ENCODE assay signal across 15 cellular contexts in the genomic region with DNA sequence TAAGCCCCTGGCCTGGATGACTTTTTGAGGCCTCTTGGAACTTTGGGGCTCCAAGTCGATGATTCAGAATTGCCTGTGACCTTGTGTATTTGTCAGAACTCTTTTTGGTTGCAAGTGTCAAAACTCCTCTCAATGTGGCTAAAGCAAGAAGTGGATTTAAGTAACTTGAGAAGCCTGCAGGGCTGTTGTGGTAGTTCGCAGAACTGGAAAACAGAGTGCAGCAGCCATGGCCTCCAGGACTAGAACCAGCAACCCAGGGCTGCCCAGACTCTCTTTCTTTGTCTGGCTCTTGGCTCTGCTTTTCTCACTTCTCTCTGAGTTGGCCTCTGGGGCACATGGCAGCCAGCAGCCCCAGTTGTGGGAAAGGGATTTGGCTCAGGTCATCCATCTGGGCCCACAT. TPM values are rescaled to one million over a fixed set of nuclear protein-coding genes. Genes with fewer than 3 reads are reported as not detected.
A peak's percentile ranks its signal among the peaks of the same experiment; 100 is the strongest.
DNase-seq lines count a peak whose midpoint lies in the region; ATAC-seq and TF ChIP-seq lines count a peak whose summit lies in the region.
"Had no signal": no experiment of that assay in that cellular context is flagged by ENCODE, and none has a peak within 500 bp of the region (broad histone marks: within the 10 kb centered on the region; RNA-seq: fewer than 3 reads in every experiment).

No MANE protein-coding gene starts in this region.

- CTCF ChIA-PET in IMR-90 (lab: Yijun Ruan, JAX): interaction anchor here (0.7 kb wide), 1 partner anchor 15 kb away, joined by 4 read pairs; no protein-coding TSS in a partner anchor
- CTCF ChIA-PET in activated CD4-positive, alpha-beta memory T cell treated with anti-CD3 and anti-CD28 coated beads, Interleukin-2, amount 10 ng/mL, durations not matched to agents 7 days and 5 days (lab: Charles Lee): interaction anchor here (0.6 to 1.7 kb wide), 8 partner anchors 13 to 1844 kb away, joined by 3 to 7 read pairs (median 5); no protein-coding TSS in a partner anchor

- no peak overlapping the region for H3K23ac ChIP-seq in IMR-90 (ENCODE audit: low read depth, low read length)

- H3K9me1 ChIP-seq in IMR-90 (ENCODE audit: insufficient read depth, low read length): no peaks in the 10 kb centered on the region

- BruUV-seq in IMR-90 (replicated peaks; lab: Mats Ljungman, UMichigan): no TSS peak

- H3K56ac ChIP-seq in IMR-90 (ENCODE audit: extremely low read depth, insufficient read depth, low read length): no peak overlapping the region

- H3K4me1 Mint-ChIP-seq in activated CD4-positive, alpha-beta memory T cell treated with anti-CD3 and anti-CD28 coated beads, Interleukin-2, amount 10 ng/mL, durations not matched to agents 7 days and 5 days: peaks cover 38% of the 10 kb centered on the region
- H3K4me1 Mint-ChIP-seq in naive B cell: peaks cover 31 to 39% (median 35%) of the 10 kb centered on the region in 3 donors

- H3K27ac Mint-ChIP-seq in activated CD4-positive, alpha-beta memory T cell treated with anti-CD3 and anti-CD28 coated beads, Interleukin-2, amount 10 ng/mL, durations not matched to agents 7 days and 5 days: peak overlapping the region; percentile 56
- H3K27ac Mint-ChIP-seq in naive B cell: peak overlapping the region in 3 of 6 donors; percentile 42 to 91 (median 69)

- H2AFZ ChIP-seq in IMR-90 (replicated peaks; ENCODE audit: low read length, poor library complexity): no peak overlapping the region

- H3K9me3 ChIP-seq in BLaER1 treated with 17β-estradiol and CSF1 and Interleukin-3, amounts not matched to agents 10 nM and 100 nM (replicated peaks in 1 of 11): no peaks in the 10 kb centered on the region
- no peaks in the 10 kb centered on the region for H3K9me3 ChIP-seq in IMR-90 (ENCODE audit: control insufficient read depth, insufficient read depth, low read length)
- H3K9me3 ChIP-seq: upper lobe of left lung had no signal

- TF ChIP-seq CTCF in IMR-90 (conservative IDR thresholded peaks at IDR 0.05; ENCODE audit: low read depth, low read length): no peak
- no peak for TF ChIP-seq CTCF in GM13977 (IDR thresholded peaks at IDR 0.05; ENCODE audit: extremely low read depth, insufficient read depth, missing control alignments)

- no peak overlapping the region for H2BK20ac ChIP-seq in IMR-90 (ENCODE audit: low read depth, low read length)

- H2AK5ac ChIP-seq in IMR-90 (ENCODE audit: low read depth, low read length): no peak overlapping the region

- WGBS in IMR-90 (ENCODE audit: extremely low coverage in 2 of 2, insufficient read length in 1 of 2), 2 experiments: no CpG with 5 or more reads among the region's 2 CpGs

- H4K5ac ChIP-seq in IMR-90 (ENCODE audit: low read depth, low read length): no peak overlapping the region

- H4K91ac ChIP-seq in IMR-90 (ENCODE audit: insufficient read depth, low read depth, low read length): no peak overlapping the region

- H3K27ac ChIP-seq in BLaER1 treated with 17β-estradiol and CSF1 and Interleukin-3, amounts not matched to agents 10 nM and 100 nM: peak overlapping the region in 2 of 11 experiments; percentile 12 to 19; a peak in 2 of 22 replicates
- no peak overlapping the region for H3K27ac ChIP-seq in IMR-90 (ENCODE audit: insufficient read depth, low read length)
- H3K27ac ChIP-seq: C4-2B, upper lobe of left lung had no signal

- H3K4me2 ChIP-seq in BLaER1 treated with 17β-estradiol and CSF1 and Interleukin-3, amounts not matched to agents 10 nM and 100 nM: peak overlapping the region; percentile 9 to 66 (median 53); a peak in 16 of 22 replicates
- H3K4me2 ChIP-seq in IMR-90 (ENCODE audit: low read depth, low read length): no peak overlapping the region

- H3K27me3 Mint-ChIP-seq in activated CD4-positive, alpha-beta memory T cell treated with anti-CD3 and anti-CD28 coated beads, Interleukin-2, amount 10 ng/mL, durations not matched to agents 7 days and 5 days: no peaks in the 10 kb centered on the region
- H3K27me3 Mint-ChIP-seq in naive B cell: no peaks in the 10 kb centered on the region

- H4K20me1 ChIP-seq in BLaER1 treated with 17β-estradiol and CSF1 and Interleukin-3, amounts not matched to agents 10 nM and 100 nM: no peaks in the 10 kb centered on the region
- no peaks in the 10 kb centered on the region for H4K20me1 ChIP-seq in IMR-90 (ENCODE audit: insufficient read depth, low read length)

- no peak for TF ChIP-seq POLR2A in IMR-90 (IDR thresholded peaks at IDR 0.05; ENCODE audit: low read depth, low read length)

- peaks cover 13 to 33% (median 24%) of the 10 kb centered on the region in 10 experiments for H3K4me1 ChIP-seq in BLaER1 treated with 17β-estradiol and CSF1 and Interleukin-3, amounts not matched to agents 10 nM and 100 nM
- no peaks in the 10 kb centered on the region for H3K4me1 ChIP-seq in IMR-90 (ENCODE audit: control insufficient read depth, insufficient read depth, low read length)
- H3K4me1 ChIP-seq: upper lobe of left lung had no signal

- no peaks in the 10 kb centered on the region for H3K79me1 ChIP-seq in IMR-90 (ENCODE audit: low read depth in 1 of 2, low read length in 2 of 2)

- peak; percentile 60; the same call in 1 of the 2 replicates for ATAC-seq in IMR-90 (ENCODE audit: low read depth)
- ATAC-seq in naive B cell (ENCODE audit: low read depth in 2 of 2): peak; percentile 18 to 29
- no peak for ATAC-seq in GM18870 (IDR thresholded peaks at IDR 0.05; ENCODE audit: unreplicated experiment)
- ATAC-seq: left cardiac atrium, Panc1 had no signal

- H4K8ac ChIP-seq in IMR-90 (ENCODE audit: low read depth in 2 of 2, low read length in 2 of 2): no peak overlapping the region

- no peak for TF ChIP-seq RAD21 in IMR-90 (IDR thresholded peaks at IDR 0.05; ENCODE audit: low read length)

- no peaks in the 10 kb centered on the region for H3K9me3 Mint-ChIP-seq in activated CD4-positive, alpha-beta memory T cell treated with anti-CD3 and anti-CD28 coated beads, Interleukin-2, amount 10 ng/mL, durations not matched to agents 7 days and 5 days
- no peaks in the 10 kb centered on the region for H3K9me3 Mint-ChIP-seq in naive B cell

- H2BK15ac ChIP-seq in IMR-90 (ENCODE audit: low read depth, low read length): no peak overlapping the region

- no peak overlapping the region for H3K4me3 ChIP-seq in BLaER1 treated with 17β-estradiol and CSF1 and Interleukin-3, amounts not matched to agents 10 nM and 100 nM
- no peak overlapping the region for H3K4me3 ChIP-seq in IMR-90 (ENCODE audit: insufficient read depth, low read depth, low read length)
- H3K4me3 ChIP-seq: upper lobe of left lung had no signal

- no peaks in the 10 kb centered on the region for H3K27me3 ChIP-seq in BLaER1 treated with 17β-estradiol and CSF1 and Interleukin-3, amounts not matched to agents 10 nM and 100 nM
- H3K27me3 ChIP-seq in IMR-90 (ENCODE audit: control insufficient read depth, insufficient read depth, low read length): peaks cover 2% of the 10 kb centered on the region; the same call in 1 of the 2 replicates
- H3K27me3 ChIP-seq: upper lobe of left lung had no signal

- no peak overlapping the region for H3K4ac ChIP-seq in IMR-90 (ENCODE audit: low read depth, low read length)

- no peak overlapping the region for H3K14ac ChIP-seq in IMR-90 (replicated peaks; ENCODE audit: low read depth, low read length)

- intact Hi-C loops in IMR-90 (cut with micrococcal nuclease): no loop called here

- dilution Hi-C loops in IMR-90 (cut with HindIII; ENCODE audit: low sequenced_read_pairs, unreplicated experiment): no loop called here

- no peaks in the 10 kb centered on the region for H3K36me3 ChIP-seq in BLaER1 treated with 17β-estradiol and CSF1 and Interleukin-3, amounts not matched to agents 10 nM and 100 nM
- H3K36me3 ChIP-seq in IMR-90 (ENCODE audit: control insufficient read depth, insufficient read depth, low read length): no peaks in the 10 kb centered on the region
- H3K36me3 ChIP-seq: upper lobe of left lung had no signal

- no peaks in the 10 kb centered on the region for H3K36me3 Mint-ChIP-seq in activated CD4-positive, alpha-beta memory T cell treated with anti-CD3 and anti-CD28 coated beads, Interleukin-2, amount 10 ng/mL, durations not matched to agents 7 days and 5 days (ENCODE audit: low read depth)
- no peaks in the 10 kb centered on the region for H3K36me3 Mint-ChIP-seq in naive B cell

- no peak for DNase-seq in IMR-90
- DNase-seq in activated CD4-positive, alpha-beta memory T cell treated with anti-CD3 and anti-CD28 coated beads, Interleukin-2, amount 10 ng/mL, durations not matched to agents 7 days and 5 days: no peak
- no peak for DNase-seq in naive B cell
- DNase-seq in HK-2 (ENCODE audit: unreplicated experiment): no peak
- no peak for DNase-seq in GM13977 (ENCODE audit: low spot score)
- DNase-seq: amygdala; head of caudate nucleus; left cardiac atrium; NCI-H1105 treated with DMSO at 0.1 percent for 48 hours; stimulated activated CD4-positive, alpha-beta T cell treated with anti-CD3 and anti-CD28 coated beads, Interleukin-15, amount 100 ng/mL, for 24 hours; upper lobe of left lung had no signal

- H2BK5ac ChIP-seq in IMR-90 (ENCODE audit: low read depth, low read length, poor library complexity, severe bottlenecking): no peak overlapping the region

- H2AK9ac ChIP-seq in IMR-90 (replicated peaks; ENCODE audit: low read depth, low read length, poor library complexity): no peak overlapping the region

- no peak overlapping the region for H3K4me3 Mint-ChIP-seq in activated CD4-positive, alpha-beta memory T cell treated with anti-CD3 and anti-CD28 coated beads, Interleukin-2, amount 10 ng/mL, durations not matched to agents 7 days and 5 days
- peak overlapping the region in 2 of 8 donors; percentile 12 to 24 for H3K4me3 Mint-ChIP-seq in naive B cell

- no peak overlapping the region for H3K18ac ChIP-seq in IMR-90 (ENCODE audit: low read depth, low read length)

- in situ Hi-C loops in IMR-90 (cut with MboI; ENCODE audit: low sequenced_read_pairs): no loop called here
- in situ Hi-C loops in GM13977 (cut with MboI; ENCODE audit: low pct_unique_long_range_greater_than_20kb, low sequenced_read_pairs, unreplicated experiment): no loop called here

- H2BK120ac ChIP-seq in IMR-90 (ENCODE audit: low read depth, low read length): no peak overlapping the region

- no peak overlapping the region for H3K9ac ChIP-seq in BLaER1 treated with 17β-estradiol and CSF1 and Interleukin-3, amounts not matched to agents 10 nM and 100 nM
- H3K9ac ChIP-seq in IMR-90 (ENCODE audit: low read depth, low read length): no peak overlapping the region

- POLR2A ChIA-PET in IMR-90 (lab: Charles Lee; ENCODE audit: unreplicated experiment): interaction anchor here (0.7 kb wide), 1 partner anchor 11 kb away, joined by 19 read pairs; no protein-coding TSS in a partner anchor
- POLR2A ChIA-PET in activated CD4-positive, alpha-beta memory T cell treated with anti-CD3 and anti-CD28 coated beads, Interleukin-2, amount 10 ng/mL, durations not matched to agents 7 days and 5 days (lab: Charles Lee): interaction anchor here (0.6 to 1.7 kb wide), 2 partner anchors 59 to 146 kb away, joined by 3 to 6 read pairs; a partner anchor contains a TSS

RNA-seq across cellular contexts. Expression of a gene that starts 59.0 kb away (rescaled TPM):
- 22.8 and 24.2 TPM in 2 replicates for total RNA-seq in IMR-90 (2012; rRNA removed)
- 31.1 and 31.8 TPM in 2 replicates for polyA plus RNA-seq in IMR-90 (2012; rRNA removed)
- 26.0 and 43.6 TPM in 2 replicates for polyA plus RNA-seq in IMR-90 (2012; cell fraction: cytosol; rRNA removed)
- polyA plus RNA-seq in IMR-90 (2012; cell fraction: nucleus; rRNA removed; ENCODE audit: low replicate concordance): 147 and 366 TPM in 2 replicates
- 100 to 1,000 TPM; 316 to 318 TPM for total RNA-seq in activated CD4-positive, alpha-beta memory T cell treated with anti-CD3 and anti-CD28 coated beads, Interleukin-2, amount 10 ng/mL, durations not matched to agents 7 days and 5 days
- polyA plus RNA-seq in naive B cell (ENCODE audit: low read depth in 6 of 6): 1 to 10 TPM; 1.8 to 6.4 (median 3.3) TPM

Comparison
In these comparisons a context has a peak if more than half of its experiments do, and no peak if none do; other contexts are left out.
1. RNA of a gene that starts 59.0 kb away (total RNA-seq): 316 to 318 TPM in activated CD4-positive, alpha-beta memory T cell treated with anti-CD3 and anti-CD28 coated beads, Interleukin-2, amount 10 ng/mL, durations not matched to agents 7 days and 5 days; 22.8 to 24.2 TPM in IMR-90; every median in the first group is over 10 times any median in the second.